8 cellular contexts compared by ENCODE assay signal in genomic region chr7:26198781-26199169, GRCh38. TPM values are rescaled to one million over a fixed set of nuclear protein-coding genes. Genes with fewer than 3 reads are reported as not detected.
A peak's percentile ranks its signal among the peaks of the same experiment; 100 is the strongest.
DNase-seq lines count a peak whose midpoint lies in the region; ATAC-seq and TF ChIP-seq lines count a peak whose summit lies in the region.

No MANE protein-coding gene starts in this region.

- peaks cover 39 to 68% of the 10 kb centered on the region in 2 experiments for H3K36me3 ChIP-seq in HEK293 (ENCODE audit: control insufficient read depth in 2 of 2, insufficient read depth in 1 of 2, low read length in 2 of 2)

- H3K27me3 ChIP-seq in right cardiac atrium (ENCODE audit: control insufficient read depth, insufficient read depth) = no peaks in the 10 kb centered on the region

- no peak for DNase-seq in right cardiac atrium
- DNase-seq in left lobe of liver (ENCODE audit: low spot score) = no peak
- DNase-seq in anterior cingulate cortex (lab: John Stamatoyannopoulos, UW) = no peak

- CTCF ChIA-PET in HEK293 (lab: Yijun Ruan, JAX) = interaction anchor here (0.7 to 3.9 kb wide), 10 partner anchors 10 to 612 kb away, joined by 3 to 48 read pairs (median 4); partner anchors contain the start of gene NFE2L3

- POLR2A ChIA-PET in HEK293 (lab: Yijun Ruan, JAX) = interaction anchor here (0.5 to 6.0 kb wide), 6 partner anchors 10 to 336 kb away, joined by 3 to 56 read pairs (median 4); partner anchors contain the start of gene NFE2L3

- intact Hi-C loops in right cardiac atrium (cut with DNase I) = no loop called here

- TF ChIP-seq CTCF in HEK293 (tag by site-specific recombination; IDR thresholded peaks at IDR 0.05) = no peak
- TF ChIP-seq CTCF in WI38 (IDR thresholded peaks at IDR 0.05; ENCODE audit: low read depth, low read length) = no peak

- H3K27ac ChIP-seq in HEK293 (ENCODE audit: extremely low read depth, low read depth, low read length) = peak overlapping the region; percentile 100; the same call in 1 of the 2 replicates
- no peak overlapping the region for H3K27ac ChIP-seq in right cardiac atrium (ENCODE audit: low read length)
- H3K27ac ChIP-seq in skin epidermis = peak overlapping the region in 18 of 21 experiments; percentile 5 to 100 (median 98)

- ATAC-seq in right cardiac atrium (no peak), left lobe of liver (no peak), esophagus mucosa (no peak), GM21529 (IDR thresholded peaks at IDR 0.05; ENCODE audit: unreplicated experiment) (no peak)

- WGBS in right cardiac atrium = 0% methylated on average over 7 of the region's 7 CpGs

- H3K9me3 ChIP-seq in HEK293 (ENCODE audit: control insufficient read depth, insufficient read depth, low read depth, low read length) = no peaks in the 10 kb centered on the region
- no peaks in the 10 kb centered on the region for H3K9me3 ChIP-seq in right cardiac atrium (ENCODE audit: control insufficient read depth, low read length)

- peak overlapping the region; percentile 100 for H3K4me3 ChIP-seq in HEK293 (ENCODE audit: low read depth, low read length)
- peak overlapping the region; percentile 100 for H3K4me3 ChIP-seq in WI38 (ENCODE audit: low read depth, low read length)
- H3K4me3 ChIP-seq in right cardiac atrium (ENCODE audit: low read length) = peak overlapping the region; percentile 93
- peak overlapping the region; percentile 76 to 99 (median 97) for H3K4me3 ChIP-seq in skin epidermis

- 0 out of 2 replicates have a peak, but pooled peaks cover 5% of the 10 kb centered on the region for H3K4me1 ChIP-seq in HEK293 (ENCODE audit: control insufficient read depth, insufficient read depth, low read length)
- peaks cover 7% of the 10 kb centered on the region for H3K4me1 ChIP-seq in right cardiac atrium (ENCODE audit: control insufficient read depth, insufficient read depth, low read length)

TF ChIP-seq in HEK293, 187 proteins besides CTCF, POLR2A, EP300 and RAD21:
- TF ChIP-seq ZNF398 (tag by site-specific recombination; IDR thresholded peaks at IDR 0.05) = no peak
- 0 out of 2 replicates have a peak, but pooled peaks have one; percentile 14 for TF ChIP-seq ZNF366 (tag by site-specific recombination; conservative IDR thresholded peaks at IDR 0.05)
- TF ChIP-seq ZNF660 (tag by site-specific recombination; IDR thresholded peaks at IDR 0.05) = 0 out of 2 replicates have a peak, but pooled peaks have one; percentile 0

RNA-seq across cellular contexts. Expression of gene HNRNPA2B1, which starts 1.8 kb away (rescaled TPM):
- total RNA-seq in right cardiac atrium (100 to 1,000 TPM; 353 to 383 (median 368) TPM), left lobe of liver (161 TPM), esophagus mucosa (231 TPM)
- 521 TPM for polyA plus RNA-seq in right cardiac atrium

RNA-seq across cellular contexts. Expression of gene CBX3, which starts 2.8 kb away (rescaled TPM):
- 10 to 100 TPM; 68.1 to 82.5 (median 72.2) TPM for total RNA-seq in right cardiac atrium
- 61.2 TPM for polyA plus RNA-seq in right cardiac atrium
- 24.7 TPM for total RNA-seq in left lobe of liver
- total RNA-seq in esophagus mucosa = 61.4 TPM

RNA-seq across cellular contexts. Expression of gene NFE2L3, which starts 46.8 kb away (rescaled TPM):
- total RNA-seq in right cardiac atrium (1 to 10 TPM in 2 of 4 donors, under 1 TPM in 2; 0.32 to 1.3 (median 1.00) TPM), left lobe of liver (0.45 TPM), esophagus mucosa (1.8 TPM)
- polyA plus RNA-seq in right cardiac atrium = 1.1 TPM
